13 cellular contexts compared by ENCODE assay signal in genomic region chr1:42751511-42752070, GRCh38. TPM values are rescaled to one million over a fixed set of nuclear protein-coding genes. Genes with fewer than 3 reads are reported as not detected.
"Had no signal": no experiment of that assay in that cellular context is flagged by ENCODE, and none has a peak within 500 bp of the region (broad histone marks: within the 10 kb centered on the region; RNA-seq: fewer than 3 reads in every experiment).

No MANE protein-coding gene starts in this region.

RNA-seq across cellular contexts. Expression of gene CLDN19, which starts 11.6 kb away (rescaled TPM):
- total RNA-seq: activated CD4-positive, alpha-beta T cell treated with anti-CD3 and anti-CD28 coated beads for 36 hours; activated CD4-positive, alpha-beta T cell treated with anti-CD3 and anti-CD28 coated beads, Interleukin-2, amount 10 ng/mL, durations not matched to agents 7 days and 5 days; activated CD8-positive, alpha-beta T cell treated with anti-CD3 and anti-CD28 coated beads, Interleukin-2, amount 10 ng/mL, durations not matched to agents 7 days and 5 days; activated naive CD8-positive, alpha-beta T cell treated with anti-CD3 and anti-CD28 coated beads, Interleukin-2, amount 10 ng/mL, durations not matched to agents 7 days and 5 days; activated T-helper 2 cell treated with anti-CD3 and anti-CD28 coated beads, Interferon-gamma antibody, Interleukin-2, Interleukin-4, amounts not matched to agents 10 μg/mL and 5 μg/mL and 100 μg/mL, durations not matched to agents 14 hours and 24 hours and 36 hours; ascending aorta; body of pancreas; cardiac septum; LHCN-M2; NCI-H460; RPMI7951; T-helper 1 cell treated with Interleukin-12 subunit alpha and Interleukin-12 subunit beta and Interleukin-4 antibody, amounts not matched to agents 30 ng/mL and 1 ng/mL, for 36 hours; T-helper 2 cell treated with Interferon-gamma antibody and Interleukin-4, amounts not matched to agents 100 ng/mL and 5 ng/mL, for 36 hours had no signal

RNA-seq across cellular contexts. Expression of gene TMEM269, which starts 33.2 kb away (rescaled TPM):
- total RNA-seq: ascending aorta, body of pancreas, cardiac septum, LHCN-M2, RPMI7951 had no signal
